16 cellular contexts compared by ENCODE assay signal in genomic region chr5:59360130-59360555, GRCh38.
DNase-seq lines count a peak whose midpoint lies in the region; ATAC-seq and TF ChIP-seq lines count a peak whose summit lies in the region.
"Had no signal": no experiment of that assay in that cellular context is flagged by ENCODE, and none has a peak within 500 bp of the region (broad histone marks: within the 10 kb centered on the region; RNA-seq: fewer than 3 reads in every experiment).

No MANE protein-coding gene starts in this region.

- H3K4me3 Mint-ChIP-seq in GM23338, result no peak overlapping the region
- H3K4me3 Mint-ChIP-seq in HFFc6, result no peak overlapping the region

- H3K4me1 Mint-ChIP-seq in GM23338, result peaks cover 36% of the 10 kb centered on the region
- no peaks in the 10 kb centered on the region for H3K4me1 Mint-ChIP-seq in HFFc6 (ENCODE audit: low read depth)

- no peaks in the 10 kb centered on the region for H4K20me1 ChIP-seq in GM23338 (replicated peaks; ENCODE audit: insufficient read depth)

- ATAC-seq in GM23338 (no peak), psoas muscle (peak; percentile 38 to 57 (median 56))
- ATAC-seq: SK-N-SH treated with all-trans-retinoic acid at 6 μM for 48 hours had no signal

- H3K9me3 Mint-ChIP-seq in GM23338 (no peaks in the 10 kb centered on the region), HFFc6 (no peaks in the 10 kb centered on the region)

- H3K27me3 ChIP-seq in GM23338 (ENCODE audit: insufficient read depth) (no peaks in the 10 kb centered on the region), psoas muscle (ENCODE audit: insufficient read depth in 3 of 3, low read length in 2 of 3) (no peaks in the 10 kb centered on the region)
- H3K27me3 ChIP-seq: dorsolateral prefrontal cortex, testis had no signal

- peak; percentile 3 for DNase-seq in GM23338 (ENCODE audit: low spot score)
- DNase-seq in NCI-H460 (ENCODE audit: extremely low read depth, low read depth), result peak; percentile 90
- DNase-seq in fibroblast of pulmonary artery (ENCODE audit: low read depth), result peak; percentile 71
- DNase-seq in psoas muscle, result no peak
- no peak for DNase-seq in HFFc6
- no peak for DNase-seq in amygdala (lab: John Stamatoyannopoulos, UW)
- DNase-seq in DMS153 treated with DMSO at 0.1 percent for 48 hours (lab: John Stamatoyannopoulos, UW; ENCODE audit: unreplicated experiment), result no peak
- DNase-seq: activated CD8-positive, alpha-beta memory T cell treated with anti-CD3 and anti-CD28 coated beads for 24 hours; dorsolateral prefrontal cortex; EL; OCI-M1; stimulated activated CD4-positive, alpha-beta T cell treated with anti-CD3 and anti-CD28 coated beads, Interleukin-15, amount 100 ng/mL, for 24 hours; testis had no signal

- H3K36me3 ChIP-seq in GM23338 (ENCODE audit: insufficient read depth) (no peaks in the 10 kb centered on the region), psoas muscle (ENCODE audit: insufficient read depth in 1 of 2, low read depth in 1 of 2) (no peaks in the 10 kb centered on the region)

- H3K36me3 Mint-ChIP-seq in GM23338 (ENCODE audit: low read depth) (no peaks in the 10 kb centered on the region), HFFc6 (ENCODE audit: low read depth) (no peaks in the 10 kb centered on the region)

- H3F3A ChIP-seq in GM23338 (replicated peaks; ENCODE audit: low read depth), result no peaks in the 10 kb centered on the region

- no peak overlapping the region for H3K4me2 ChIP-seq in GM23338

- no peaks in the 10 kb centered on the region for H3K9me2 ChIP-seq in GM23338 (ENCODE audit: insufficient read depth)

- H3K27ac Mint-ChIP-seq in GM23338 (no peak overlapping the region), HFFc6 (no peak overlapping the region)

- no peaks in the 10 kb centered on the region for H3K9me3 ChIP-seq in psoas muscle
- H3K9me3 ChIP-seq: testis had no signal

- H2AFZ ChIP-seq in GM23338, result no peak overlapping the region
- H2AFZ ChIP-seq: parathyroid adenoma had no signal

- H3K4me1 ChIP-seq in GM23338 (ENCODE audit: insufficient read depth), result peaks cover 31% of the 10 kb centered on the region
- peaks cover 49% of the 10 kb centered on the region for H3K4me1 ChIP-seq in psoas muscle

- H3K4me3 ChIP-seq in GM23338, result no peak overlapping the region
- no peak overlapping the region for H3K4me3 ChIP-seq in fibroblast of pulmonary artery (replicated peaks; ENCODE audit: low read depth, low read length)
- H3K4me3 ChIP-seq in psoas muscle, result peak overlapping the region; percentile 49
- H3K4me3 ChIP-seq: testis had no signal

- no peaks in the 10 kb centered on the region for H3K79me2 ChIP-seq in GM23338 (replicated peaks; ENCODE audit: insufficient read depth)
- H3K79me2 ChIP-seq: parathyroid adenoma had no signal

- WGBS in psoas muscle, 3 donors, result 31 to 44% (median 31%) methylated on average over 7 of the region's 7 CpGs

- TF ChIP-seq CTCF in GM23338 (conservative IDR thresholded peaks at IDR 0.05; ENCODE audit: low read depth in 2 of 2) (no peak), fibroblast of pulmonary artery (IDR thresholded peaks at IDR 0.05; ENCODE audit: low read length, missing control alignments) (no peak), psoas muscle (IDR thresholded peaks at IDR 0.05) (no peak), HFFc6 (IDR thresholded peaks at IDR 0.05) (no peak)

- H3K27ac ChIP-seq in GM23338 (ENCODE audit: low read depth) (no peak overlapping the region), psoas muscle (peak overlapping the region; percentile 95)
- H3K27ac ChIP-seq: parathyroid adenoma, testis, VCaP had no signal

- intact Hi-C loops in psoas muscle (cut with DNase I), result no loop called here

- peaks cover 2% of the 10 kb centered on the region for H3K27me3 Mint-ChIP-seq in GM23338 (ENCODE audit: insufficient read depth, low read depth, poor library complexity)
- peaks cover 2% of the 10 kb centered on the region; the same call in 1 of the 2 replicates for H3K27me3 Mint-ChIP-seq in HFFc6 (ENCODE audit: insufficient read depth)

TF ChIP-seq in GM23338, 12 proteins besides CTCF, POLR2A, EP300 and RAD21:
- TF ChIP-seq STAT1 (IDR thresholded peaks at IDR 0.05; ENCODE audit: unreplicated experiment) (no peak), JUNB (IDR thresholded peaks at IDR 0.05; ENCODE audit: unreplicated experiment) (no peak), POLR2AphosphoS5 (IDR thresholded peaks at IDR 0.05; ENCODE audit: low read depth) (no peak), REST (IDR thresholded peaks at IDR 0.05; ENCODE audit: unreplicated experiment) (no peak)

Comparison
In these comparisons a context has a peak if more than half of its experiments do, and no peak if none do; other contexts are left out.
1. DNase-seq: peak in GM23338 (single experiment), NCI-H460 (single experiment) and fibroblast of pulmonary artery (single experiment); none in psoas muscle (0 of 2), HFFc6 (single experiment), amygdala (0 of 56) and DMS153 treated with DMSO at 0.1 percent for 48 hours (single experiment).